9 cellular contexts compared by ENCODE assay signal in genomic region chr2:86249843-86250402, GRCh38. TPM values are rescaled to one million over a fixed set of nuclear protein-coding genes. Genes with fewer than 3 reads are reported as not detected.
DNase-seq lines count a peak whose midpoint lies in the region; ATAC-seq and TF ChIP-seq lines count a peak whose summit lies in the region.
"Had no signal": no experiment of that assay in that cellular context is flagged by ENCODE, and none has a peak within 500 bp of the region (broad histone marks: within the 10 kb centered on the region; RNA-seq: fewer than 3 reads in every experiment).

No MANE protein-coding gene starts in this region.

- no peaks in the 10 kb centered on the region for H3K27me3 ChIP-seq in BJ (ENCODE audit: control insufficient read depth, insufficient read depth, low read length)
- H3K27me3 ChIP-seq in esophagus squamous epithelium: no peaks in the 10 kb centered on the region
- H3K27me3 ChIP-seq in left lung: no peaks in the 10 kb centered on the region

- DNase-seq in BJ (ENCODE audit: low read depth) (no peak), NAMALWA (ENCODE audit: low spot score) (peak; percentile 81), esophagus squamous epithelium (lab: John Stamatoyannopoulos, UW) (no peak), DMS79 treated with DMSO at 0.1 percent for 48 hours (lab: John Stamatoyannopoulos, UW) (no peak), left lung (no peak), T1000 (lab: John Stamatoyannopoulos, UW) (no peak)
- no peak for DNase-seq in stimulated activated CD8-positive, alpha-beta memory T cell treated with anti-CD3 and anti-CD28 coated beads, Interleukin-4, amount 100 ng/mL, for 48 hours

- POLR2A ChIA-PET in BJ (lab: Charles Lee): no interaction called here

- CTCF ChIA-PET in BJ (lab: Yijun Ruan, JAX): interaction anchor here (1.5 to 2.6 kb wide), 2 partner anchors 29 kb away, joined by 3 to 7 read pairs; no protein-coding TSS in a partner anchor

- peak overlapping the region in 3 of 4 donors; percentile 7 to 35 (median 23) for H3K27ac ChIP-seq in esophagus squamous epithelium
- H3K27ac ChIP-seq in left lung: no peak overlapping the region

- ATAC-seq in left lung: no peak
- ATAC-seq: naive thymus-derived CD4-positive, alpha-beta T cell had no signal

- intact Hi-C loops in esophagus squamous epithelium (cut with DNase I): no loop called here
- intact Hi-C loops in left lung (cut with DNase I): no loop called here

- TF ChIP-seq POLR2A in GM19193 (IDR thresholded peaks at IDR 0.05; ENCODE audit: extremely low read depth, insufficient read depth, insufficient read length) (peak; percentile 18), esophagus squamous epithelium (IDR thresholded peaks at IDR 0.05) (no peak)

- H3K36me3 ChIP-seq in BJ (ENCODE audit: control insufficient read depth, insufficient read depth, low read length) (no peaks in the 10 kb centered on the region), esophagus squamous epithelium (no peaks in the 10 kb centered on the region), left lung (no peaks in the 10 kb centered on the region)

- H3K4me1 ChIP-seq in esophagus squamous epithelium: peaks cover 0 to 44% (median 6%) of the 10 kb centered on the region in 3 donors
- no peaks in the 10 kb centered on the region for H3K4me1 ChIP-seq in left lung

- no peak overlapping the region for H3K4me3 ChIP-seq in BJ (ENCODE audit: low read depth, low read length)
- H3K4me3 ChIP-seq in esophagus squamous epithelium: no peak overlapping the region
- no peak overlapping the region for H3K4me3 ChIP-seq in left lung

- 0 out of 2 replicates have a peak, but pooled peaks have one; percentile 11 for TF ChIP-seq CTCF in BJ (IDR thresholded peaks at IDR 0.05; ENCODE audit: insufficient read depth, low read depth, low read length)
- peak in 3 of 6 experiments; percentile 10 to 27 (median 24) for TF ChIP-seq CTCF in esophagus squamous epithelium (IDR thresholded peaks at IDR 0.05)
- no peak for TF ChIP-seq CTCF in left lung (IDR thresholded peaks at IDR 0.05)

- 36 to 48% methylated on average over 6 to 8 of the region's 10 CpGs for WGBS in esophagus squamous epithelium, 2 donors

- H3K9me3 ChIP-seq in esophagus squamous epithelium (no peaks in the 10 kb centered on the region), left lung (no peaks in the 10 kb centered on the region)

RNA-seq across cellular contexts. Expression of gene MRPL35, which starts 50.7 kb away (rescaled TPM):
- polyA plus RNA-seq in BJ (2011; rRNA removed): 30.3 and 49.2 TPM in 2 replicates
- polyA minus RNA-seq in BJ (2011; rRNA and poly(A)+ RNA removed): 13.4 and 29.5 TPM in 2 replicates
- total RNA-seq in esophagus squamous epithelium (10 to 100 TPM; 23.0 to 30.8 (median 29.3) TPM), left lung (10 to 100 TPM; 27.0 to 28.5 TPM)

RNA-seq across cellular contexts. Expression of gene IMMT, which starts 54.7 kb away (rescaled TPM):
- polyA plus RNA-seq in BJ (2011; rRNA removed): 33.7 and 51.3 TPM in 2 replicates
- 23.4 and 25.3 TPM in 2 replicates for polyA minus RNA-seq in BJ (2011; rRNA and poly(A)+ RNA removed)
- total RNA-seq in esophagus squamous epithelium (10 to 100 TPM; 40.1 to 55.1 (median 49.0) TPM), left lung (10 to 100 TPM; 66.8 to 79.7 TPM)

Comparison
In these comparisons a context has a peak if more than half of its experiments do, and no peak if none do; other contexts are left out.
1. H3K27ac ChIP-seq: peak in esophagus squamous epithelium (3 of 4); none in left lung (0 of 2).